8 cellular contexts compared by ENCODE assay signal in the genomic region with DNA sequence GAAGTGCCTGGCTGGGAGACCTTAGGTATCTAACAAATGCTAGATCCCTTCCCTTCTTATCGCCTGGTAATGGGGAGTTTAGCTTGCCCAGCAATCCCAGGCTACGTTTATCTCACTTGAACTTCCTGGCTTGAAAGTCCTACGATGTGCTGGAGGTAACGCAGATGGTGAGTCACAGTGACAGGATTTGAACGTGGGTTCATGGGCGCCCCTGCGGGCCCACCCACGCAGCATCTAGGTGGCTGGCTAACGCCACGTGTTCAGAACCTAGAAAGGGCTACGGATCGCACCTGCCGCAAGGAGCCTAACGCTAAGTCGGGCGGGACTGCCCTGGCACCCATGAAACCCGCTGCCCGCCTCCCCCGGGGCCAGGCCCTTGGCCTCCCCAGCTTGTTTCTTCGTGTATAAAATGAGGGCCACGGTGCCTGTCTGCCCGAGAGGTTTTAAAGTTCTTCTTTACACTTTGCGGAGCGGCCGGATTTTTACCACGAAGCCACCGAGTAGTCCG. TPM values are rescaled to one million over a fixed set of nuclear protein-coding genes. Genes with fewer than 3 reads are reported as not detected.
DNase-seq lines count a peak whose midpoint lies in the region; ATAC-seq and TF ChIP-seq lines count a peak whose summit lies in the region.

No MANE protein-coding gene starts in this region.

- H3K4me3 ChIP-seq in Panc1 (ENCODE audit: low read depth in 2 of 2, low read length in 2 of 2) (peak overlapping the region; percentile 57 to 65), parathyroid adenoma (ENCODE audit: low read depth, low read length) (peak overlapping the region; percentile 63), upper lobe of left lung (peak overlapping the region; percentile 24 to 91 (median 80))

- no peak for TF ChIP-seq EP300 in upper lobe of left lung (IDR thresholded peaks at IDR 0.05)

- H3K9me3 ChIP-seq in Panc1 (ENCODE audit: control insufficient read depth, insufficient read depth, low read depth, low read length): no peaks in the 10 kb centered on the region
- H3K9me3 ChIP-seq in parathyroid adenoma (ENCODE audit: control insufficient read depth, low read length): no peaks in the 10 kb centered on the region
- H3K9me3 ChIP-seq in upper lobe of left lung: no peaks in the 10 kb centered on the region

- 1% methylated on average over 12 to 28 of the region's 28 CpGs for WGBS in upper lobe of left lung, 2 donors

- POLR2A ChIA-PET in Panc1 (lab: Charles Lee): interaction anchor here (0.6 kb wide), 3 partner anchors 21 to 118 kb away, joined by 3 to 6 read pairs (median 4); no protein-coding TSS in a partner anchor

- BruUV-seq in Panc1 (replicated peaks; lab: Mats Ljungman, UMichigan): TSS peak; percentile 86

- H2AFZ ChIP-seq in parathyroid adenoma: peak overlapping the region; percentile 96

- ATAC-seq in HG03039 (IDR thresholded peaks at IDR 0.05; ENCODE audit: unreplicated experiment) (peak; percentile 18), Panc1 (peak; percentile 31), upper lobe of left lung (ENCODE audit: low FRiP score in 2 of 2) (peak; percentile 64 to 73)

- H3K27ac ChIP-seq in Panc1 (ENCODE audit: low read length) (peak overlapping the region; percentile 100), parathyroid adenoma (peak overlapping the region; percentile 92), upper lobe of left lung (peak overlapping the region; percentile 97 to 99 (median 98))

- peak in 2 of 4 donors; percentile 41 to 68 for TF ChIP-seq POLR2A in upper lobe of left lung (IDR thresholded peaks at IDR 0.05)

- H3K36me3 ChIP-seq in Panc1 (ENCODE audit: control insufficient read depth, insufficient read depth, low read length) (no peaks in the 10 kb centered on the region; the same call in 1 of the 2 replicates), parathyroid adenoma (ENCODE audit: control insufficient read depth, insufficient read depth, low read length) (no peaks in the 10 kb centered on the region), upper lobe of left lung (no peaks in the 10 kb centered on the region)

- no peaks in the 10 kb centered on the region for H3K27me3 ChIP-seq in Panc1 (ENCODE audit: control insufficient read depth, insufficient read depth, low read length)
- no peaks in the 10 kb centered on the region for H3K27me3 ChIP-seq in parathyroid adenoma (ENCODE audit: control insufficient read depth, insufficient read depth, low read length)
- H3K27me3 ChIP-seq in upper lobe of left lung: no peaks in the 10 kb centered on the region

- CTCF ChIA-PET in Panc1 (lab: Charles Lee): interaction anchor here (0.5 to 2.2 kb wide), 2 partner anchors 23 to 37 kb away, joined by 3 to 9 read pairs; no protein-coding TSS in a partner anchor

- H3K4me1 ChIP-seq in Panc1 (ENCODE audit: control insufficient read depth, insufficient read depth, low read length) (peaks cover 75% of the 10 kb centered on the region), parathyroid adenoma (peaks cover 3% of the 10 kb centered on the region), upper lobe of left lung (peaks cover 56 to 73% (median 70%) of the 10 kb centered on the region in 4 donors)

- H3K9ac ChIP-seq in parathyroid adenoma: peak overlapping the region; percentile 14

- in situ Hi-C loops in Panc1 (cut with HindIII; ENCODE audit: low pct_unique_long_range_greater_than_20kb, low sequenced_read_pairs): no loop called here

- DNase-seq in NCI-H146 (lab: John Stamatoyannopoulos, UW) (peak; percentile 69), NCI-H146 treated with DMSO at 0.1 percent for 48 hours (lab: John Stamatoyannopoulos, UW; ENCODE audit: unreplicated experiment) (no peak), Panc1 (ENCODE audit: low read depth, low spot score) (peak; percentile 65), glomerular visceral epithelial cell (ENCODE audit: extremely low spot score) (peak; percentile 85), upper lobe of left lung (peak in 1 of 2 donors; percentile 80)
- peak; percentile 81 for DNase-seq in activated effector memory CD4-positive, alpha-beta T cell treated with Interleukin-2 at 50 U/mL for 16 hours

- intact Hi-C loops in Panc1 (cut with micrococcal nuclease; ENCODE audit: unreplicated experiment): no loop called here

- H3K4me2 ChIP-seq in parathyroid adenoma (ENCODE audit: low read length): peak overlapping the region; percentile 81

- TF ChIP-seq CTCF in Panc1 (IDR thresholded peaks at IDR 0.05) (no peak), parathyroid adenoma (IDR thresholded peaks at IDR 0.05) (no peak), upper lobe of left lung (IDR thresholded peaks at IDR 0.05) (no peak)

- peaks cover 5% of the 10 kb centered on the region for H3K79me2 ChIP-seq in parathyroid adenoma

RNA-seq across cellular contexts. Expression of gene USP3, which starts 0.6 kb away (rescaled TPM):
- total RNA-seq in Panc1 (2021; ENCODE audit: unreplicated experiment) (51.4 TPM), upper lobe of left lung (10 to 100 TPM; 45.7 to 87.0 (median 63.8) TPM)
- 28.8 TPM for polyA plus RNA-seq in Panc1 (2012; ENCODE audit: insufficient read length)

Comparison
In these comparisons a context has a peak if more than half of its experiments do, and no peak if none do; other contexts are left out.
1. ATAC-seq: peak in every context shown above with its lines; median percentile 68 in upper lobe of left lung; 31 in Panc1; 18 in HG03039.